In genomic region chr1:228923973-228924766, GRCh38 we compare ENCODE assay signal across 1 cellular context.
TF ChIP-seq lines count a peak whose summit lies in the region.

No MANE protein-coding gene starts in this region.

TF ChIP-seq in IMR-90, 13 proteins besides CTCF, POLR2A, EP300 and RAD21:
- TF ChIP-seq FOS (IDR thresholded peaks at IDR 0.05; ENCODE audit: low read depth, low read length) (peak; percentile 41; the same call in 1 of the 2 replicates), RFX5 (IDR thresholded peaks at IDR 0.05; ENCODE audit: low read depth, low read length) (no peak), BHLHE40 (IDR thresholded peaks at IDR 0.05; ENCODE audit: low read depth, low read length) (peak; percentile 91)
